Comparison of ENCODE assay signal across 1 cellular context in the genomic region with DNA sequence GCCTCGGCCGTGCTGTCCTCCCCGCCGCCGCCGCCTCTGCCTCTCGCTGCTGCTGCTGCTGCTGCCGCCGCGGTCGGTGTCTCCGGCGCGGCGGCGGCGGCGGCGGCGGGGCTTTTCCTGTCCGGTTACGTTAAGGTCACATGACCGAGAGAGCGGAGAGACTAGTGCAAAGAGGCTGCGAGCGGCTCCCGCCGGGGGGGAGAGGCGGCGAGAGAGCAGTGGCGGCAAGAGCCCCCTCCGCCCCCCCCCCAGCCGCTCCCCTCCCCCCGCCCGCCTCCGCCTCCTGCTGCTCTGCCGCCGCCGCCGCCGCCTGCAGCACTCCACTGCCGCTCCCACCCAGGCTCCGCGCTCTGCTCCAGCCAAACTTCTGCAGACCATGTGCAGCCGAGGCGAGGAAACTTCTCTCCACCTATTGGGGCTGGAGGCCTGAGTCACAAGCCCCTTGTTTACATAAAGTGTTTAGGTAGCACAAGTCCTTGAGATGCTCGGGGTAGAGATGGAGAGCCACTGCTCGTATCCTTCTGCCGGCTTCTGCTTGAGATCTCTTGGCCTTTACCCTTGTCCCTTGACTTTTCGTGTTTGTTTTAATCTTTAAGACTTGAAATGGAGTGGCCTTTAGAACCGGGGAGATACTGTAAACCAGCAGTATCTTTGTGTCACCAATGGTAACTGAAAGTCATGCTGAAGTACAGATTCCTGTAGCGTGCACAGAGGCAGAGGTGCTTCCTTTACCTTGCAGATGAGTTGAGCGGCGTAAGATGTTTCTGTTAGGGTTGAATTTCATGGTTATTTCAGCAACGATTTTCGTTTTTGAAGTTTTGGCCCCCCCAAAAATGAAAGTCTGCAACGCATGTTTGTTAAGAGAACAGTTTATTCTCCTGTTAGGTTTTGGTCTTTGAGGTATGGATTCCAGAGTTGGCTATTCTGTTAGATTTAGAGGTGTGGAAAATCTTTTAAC.
TF ChIP-seq lines count a peak whose summit lies in the region.

A gene with protein sequence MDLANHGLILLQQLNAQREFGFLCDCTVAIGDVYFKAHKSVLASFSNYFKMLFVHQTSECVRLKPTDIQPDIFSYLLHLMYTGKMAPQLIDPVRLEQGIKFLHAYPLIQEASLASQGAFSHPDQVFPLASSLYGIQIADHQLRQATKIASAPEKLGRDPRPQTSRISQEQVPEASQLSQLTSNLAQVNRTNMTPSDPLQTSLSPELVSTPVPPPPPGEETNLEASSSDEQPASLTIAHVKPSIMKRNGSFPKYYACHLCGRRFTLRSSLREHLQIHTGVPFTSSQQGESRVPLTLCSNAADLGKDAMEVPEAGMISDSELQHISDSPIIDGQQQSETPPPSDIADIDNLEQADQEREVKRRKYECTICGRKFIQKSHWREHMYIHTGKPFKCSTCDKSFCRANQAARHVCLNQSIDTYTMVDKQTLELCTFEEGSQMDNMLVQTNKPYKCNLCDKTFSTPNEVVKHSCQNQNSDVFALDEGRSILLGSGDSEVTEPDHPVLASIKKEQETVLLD (minus strand): TSS at position 89 of the 958 bp plus-strand sequence. CDS start 17,922 bp downstream, outside the sequence.

TF ChIP-seq in HepG2, 621 proteins besides CTCF, POLR2A, EP300 and RAD21 (continued from another document and continues in another):
- TF ChIP-seq, protein P1, sequence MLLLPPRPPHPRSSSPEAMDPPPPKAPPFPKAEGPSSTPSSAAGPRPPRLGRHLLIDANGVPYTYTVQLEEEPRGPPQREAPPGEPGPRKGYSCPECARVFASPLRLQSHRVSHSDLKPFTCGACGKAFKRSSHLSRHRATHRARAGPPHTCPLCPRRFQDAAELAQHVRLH (CRISPR knock-in tag; IDR thresholded peaks at IDR 0.05; ENCODE audit: borderline replicate concordance, low read depth): no peak; the same call in 1 of the 2 replicates
- TF ChIP-seq GPN1 (CRISPR knock-in tag; IDR thresholded peaks at IDR 0.05; ENCODE audit: borderline replicate concordance) (no peak), ZFX (CRISPR knock-in tag; IDR thresholded peaks at IDR 0.05; ENCODE audit: low read depth) (0 out of 2 replicates have a peak, but pooled peaks have one; percentile 55), TAF15 (IDR thresholded peaks at IDR 0.05; ENCODE audit: low read depth, low read length, poor library complexity, severe bottlenecking) (no peak), ZNF10 (CRISPR knock-in tag; IDR thresholded peaks at IDR 0.05; ENCODE audit: borderline replicate concordance, low read depth) (0 out of 2 replicates have a peak, but pooled peaks have one; percentile 55), DPF2 (CRISPR knock-in tag; IDR thresholded peaks at IDR 0.05; ENCODE audit: borderline replicate concordance, low read depth) (no peak), NONO (IDR thresholded peaks at IDR 0.05) (no peak), NONO (CRISPR knock-in tag; conservative IDR thresholded peaks at IDR 0.05) (peak; percentile 54; the same call in 1 of the 2 replicates), MAFG (CRISPR knock-in tag; IDR thresholded peaks at IDR 0.05) (no peak), RFXANK (CRISPR knock-in tag; IDR thresholded peaks at IDR 0.05) (no peak), XRCC5 (optimal IDR thresholded peaks at IDR 0.05; ENCODE audit: low read length) (peak; percentile 22), MEIS1 (CRISPR knock-in tag; IDR thresholded peaks at IDR 0.05; ENCODE audit: borderline replicate concordance) (no peak), ZNF552 (CRISPR knock-in tag; IDR thresholded peaks at IDR 0.05; ENCODE audit: borderline replicate concordance) (no peak), ZNF629 (CRISPR knock-in tag; conservative IDR thresholded peaks at IDR 0.05) (no peak), FOXA3 (CRISPR knock-in tag; IDR thresholded peaks at IDR 0.05) (peak; percentile 95), KAT8 (CRISPR knock-in tag; IDR thresholded peaks at IDR 0.05) (peak; percentile 40; the same call in 1 of the 2 replicates), PCBP2 (optimal IDR thresholded peaks at IDR 0.05; ENCODE audit: low read depth, low read length, poor library complexity, severe bottlenecking) (no peak), ZNF605 (CRISPR knock-in tag; IDR thresholded peaks at IDR 0.05) (no peak), THAP11 (CRISPR knock-in tag; IDR thresholded peaks at IDR 0.05) (no peak; the same call in 1 of the 2 replicates), CEBPB (IDR thresholded peaks at IDR 0.05; ENCODE audit: borderline replicate concordance, low read depth, low read length) (no peak), LCORL (IDR thresholded peaks at IDR 0.05) (no peak), LCORL (CRISPR knock-in tag; IDR thresholded peaks at IDR 0.05) (no peak), HOXA9 (CRISPR knock-in tag; IDR thresholded peaks at IDR 0.05; ENCODE audit: borderline replicate concordance) (no peak; the same call in 1 of the 2 replicates), ZFYVE20 (CRISPR knock-in tag; IDR thresholded peaks at IDR 0.05; ENCODE audit: borderline replicate concordance, low read depth) (no peak), CC2D1A (CRISPR knock-in tag; IDR thresholded peaks at IDR 0.05) (no peak), ZNF335 (CRISPR knock-in tag; IDR thresholded peaks at IDR 0.05) (no peak), ZFP1 (CRISPR knock-in tag; IDR thresholded peaks at IDR 0.05) (peak; percentile 17; the same call in 1 of the 2 replicates), ZNF234 (CRISPR knock-in tag; conservative IDR thresholded peaks at IDR 0.05) (no peak), KLF16 (CRISPR knock-in tag; IDR thresholded peaks at IDR 0.05) (no peak; a peak in 1 of 4 replicates), GZF1 (CRISPR knock-in tag; IDR thresholded peaks at IDR 0.05) (no peak), GABPB1 (CRISPR knock-in tag; IDR thresholded peaks at IDR 0.05) (no peak), KDM5B (CRISPR knock-in tag; IDR thresholded peaks at IDR 0.05; ENCODE audit: borderline replicate concordance) (no peak), BORCS8-MEF2B (CRISPR knock-in tag; IDR thresholded peaks at IDR 0.05) (peak; percentile 78; the same call in 1 of the 2 replicates), SIN3B (IDR thresholded peaks at IDR 0.05; ENCODE audit: low read length) (no peak), NFKB2 (CRISPR knock-in tag; IDR thresholded peaks at IDR 0.05; ENCODE audit: borderline replicate concordance) (no peak)
- TF ChIP-seq, protein P2, sequence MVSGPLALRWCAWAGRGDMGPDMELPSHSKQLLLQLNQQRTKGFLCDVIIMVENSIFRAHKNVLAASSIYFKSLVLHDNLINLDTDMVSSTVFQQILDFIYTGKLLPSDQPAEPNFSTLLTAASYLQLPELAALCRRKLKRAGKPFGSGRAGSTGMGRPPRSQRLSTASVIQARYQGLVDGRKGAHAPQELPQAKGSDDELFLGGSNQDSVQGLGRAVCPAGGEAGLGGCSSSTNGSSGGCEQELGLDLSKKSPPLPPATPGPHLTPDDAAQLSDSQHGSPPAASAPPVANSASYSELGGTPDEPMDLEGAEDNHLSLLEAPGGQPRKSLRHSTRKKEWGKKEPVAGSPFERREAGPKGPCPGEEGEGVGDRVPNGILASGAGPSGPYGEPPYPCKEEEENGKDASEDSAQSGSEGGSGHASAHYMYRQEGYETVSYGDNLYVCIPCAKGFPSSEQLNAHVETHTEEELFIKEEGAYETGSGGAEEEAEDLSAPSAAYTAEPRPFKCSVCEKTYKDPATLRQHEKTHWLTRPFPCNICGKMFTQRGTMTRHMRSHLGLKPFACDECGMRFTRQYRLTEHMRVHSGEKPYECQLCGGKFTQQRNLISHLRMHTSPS (CRISPR knock-in tag; IDR thresholded peaks at IDR 0.05; ENCODE audit: low read depth): no peak
- TF ChIP-seq, protein P3, sequence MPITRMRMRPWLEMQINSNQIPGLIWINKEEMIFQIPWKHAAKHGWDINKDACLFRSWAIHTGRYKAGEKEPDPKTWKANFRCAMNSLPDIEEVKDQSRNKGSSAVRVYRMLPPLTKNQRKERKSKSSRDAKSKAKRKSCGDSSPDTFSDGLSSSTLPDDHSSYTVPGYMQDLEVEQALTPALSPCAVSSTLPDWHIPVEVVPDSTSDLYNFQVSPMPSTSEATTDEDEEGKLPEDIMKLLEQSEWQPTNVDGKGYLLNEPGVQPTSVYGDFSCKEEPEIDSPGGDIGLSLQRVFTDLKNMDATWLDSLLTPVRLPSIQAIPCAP (CRISPR knock-in tag; IDR thresholded peaks at IDR 0.05; ENCODE audit: low read depth): no peak
- TF ChIP-seq, protein P4, sequence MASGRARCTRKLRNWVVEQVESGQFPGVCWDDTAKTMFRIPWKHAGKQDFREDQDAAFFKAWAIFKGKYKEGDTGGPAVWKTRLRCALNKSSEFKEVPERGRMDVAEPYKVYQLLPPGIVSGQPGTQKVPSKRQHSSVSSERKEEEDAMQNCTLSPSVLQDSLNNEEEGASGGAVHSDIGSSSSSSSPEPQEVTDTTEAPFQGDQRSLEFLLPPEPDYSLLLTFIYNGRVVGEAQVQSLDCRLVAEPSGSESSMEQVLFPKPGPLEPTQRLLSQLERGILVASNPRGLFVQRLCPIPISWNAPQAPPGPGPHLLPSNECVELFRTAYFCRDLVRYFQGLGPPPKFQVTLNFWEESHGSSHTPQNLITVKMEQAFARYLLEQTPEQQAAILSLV (CRISPR knock-in tag; IDR thresholded peaks at IDR 0.05; ENCODE audit: borderline replicate concordance): no peak
- TF ChIP-seq, protein P5, sequence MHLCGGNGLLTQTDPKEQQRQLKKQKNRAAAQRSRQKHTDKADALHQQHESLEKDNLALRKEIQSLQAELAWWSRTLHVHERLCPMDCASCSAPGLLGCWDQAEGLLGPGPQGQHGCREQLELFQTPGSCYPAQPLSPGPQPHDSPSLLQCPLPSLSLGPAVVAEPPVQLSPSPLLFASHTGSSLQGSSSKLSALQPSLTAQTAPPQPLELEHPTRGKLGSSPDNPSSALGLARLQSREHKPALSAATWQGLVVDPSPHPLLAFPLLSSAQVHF (CRISPR knock-in tag; IDR thresholded peaks at IDR 0.05): 0 out of 2 replicates have a peak, but pooled peaks have one; percentile 53
- TF ChIP-seq, protein P6, sequence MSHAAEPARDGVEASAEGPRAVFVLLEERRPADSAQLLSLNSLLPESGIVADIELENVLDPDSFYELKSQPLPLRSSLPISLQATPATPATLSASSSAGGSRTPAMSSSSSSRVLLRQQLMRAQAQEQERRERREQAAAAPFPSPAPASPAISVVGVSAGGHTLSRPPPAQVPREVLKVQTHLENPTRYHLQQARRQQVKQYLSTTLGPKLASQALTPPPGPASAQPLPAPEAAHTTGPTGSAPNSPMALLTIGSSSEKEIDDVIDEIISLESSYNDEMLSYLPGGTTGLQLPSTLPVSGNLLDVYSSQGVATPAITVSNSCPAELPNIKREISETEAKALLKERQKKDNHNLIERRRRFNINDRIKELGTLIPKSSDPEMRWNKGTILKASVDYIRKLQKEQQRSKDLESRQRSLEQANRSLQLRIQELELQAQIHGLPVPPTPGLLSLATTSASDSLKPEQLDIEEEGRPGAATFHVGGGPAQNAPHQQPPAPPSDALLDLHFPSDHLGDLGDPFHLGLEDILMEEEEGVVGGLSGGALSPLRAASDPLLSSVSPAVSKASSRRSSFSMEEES (CRISPR knock-in tag; IDR thresholded peaks at IDR 0.05): peak; percentile 69
- TF ChIP-seq, protein P7, sequence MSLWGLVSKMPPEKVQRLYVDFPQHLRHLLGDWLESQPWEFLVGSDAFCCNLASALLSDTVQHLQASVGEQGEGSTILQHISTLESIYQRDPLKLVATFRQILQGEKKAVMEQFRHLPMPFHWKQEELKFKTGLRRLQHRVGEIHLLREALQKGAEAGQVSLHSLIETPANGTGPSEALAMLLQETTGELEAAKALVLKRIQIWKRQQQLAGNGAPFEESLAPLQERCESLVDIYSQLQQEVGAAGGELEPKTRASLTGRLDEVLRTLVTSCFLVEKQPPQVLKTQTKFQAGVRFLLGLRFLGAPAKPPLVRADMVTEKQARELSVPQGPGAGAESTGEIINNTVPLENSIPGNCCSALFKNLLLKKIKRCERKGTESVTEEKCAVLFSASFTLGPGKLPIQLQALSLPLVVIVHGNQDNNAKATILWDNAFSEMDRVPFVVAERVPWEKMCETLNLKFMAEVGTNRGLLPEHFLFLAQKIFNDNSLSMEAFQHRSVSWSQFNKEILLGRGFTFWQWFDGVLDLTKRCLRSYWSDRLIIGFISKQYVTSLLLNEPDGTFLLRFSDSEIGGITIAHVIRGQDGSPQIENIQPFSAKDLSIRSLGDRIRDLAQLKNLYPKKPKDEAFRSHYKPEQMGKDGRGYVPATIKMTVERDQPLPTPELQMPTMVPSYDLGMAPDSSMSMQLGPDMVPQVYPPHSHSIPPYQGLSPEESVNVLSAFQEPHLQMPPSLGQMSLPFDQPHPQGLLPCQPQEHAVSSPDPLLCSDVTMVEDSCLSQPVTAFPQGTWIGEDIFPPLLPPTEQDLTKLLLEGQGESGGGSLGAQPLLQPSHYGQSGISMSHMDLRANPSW (CRISPR knock-in tag; IDR thresholded peaks at IDR 0.05; ENCODE audit: borderline replicate concordance): no peak
- TF ChIP-seq, protein P8, sequence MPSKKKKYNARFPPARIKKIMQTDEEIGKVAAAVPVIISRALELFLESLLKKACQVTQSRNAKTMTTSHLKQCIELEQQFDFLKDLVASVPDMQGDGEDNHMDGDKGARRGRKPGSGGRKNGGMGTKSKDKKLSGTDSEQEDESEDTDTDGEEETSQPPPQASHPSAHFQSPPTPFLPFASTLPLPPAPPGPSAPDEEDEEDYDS (CRISPR knock-in tag; IDR thresholded peaks at IDR 0.05): no peak
- TF ChIP-seq, protein P9, sequence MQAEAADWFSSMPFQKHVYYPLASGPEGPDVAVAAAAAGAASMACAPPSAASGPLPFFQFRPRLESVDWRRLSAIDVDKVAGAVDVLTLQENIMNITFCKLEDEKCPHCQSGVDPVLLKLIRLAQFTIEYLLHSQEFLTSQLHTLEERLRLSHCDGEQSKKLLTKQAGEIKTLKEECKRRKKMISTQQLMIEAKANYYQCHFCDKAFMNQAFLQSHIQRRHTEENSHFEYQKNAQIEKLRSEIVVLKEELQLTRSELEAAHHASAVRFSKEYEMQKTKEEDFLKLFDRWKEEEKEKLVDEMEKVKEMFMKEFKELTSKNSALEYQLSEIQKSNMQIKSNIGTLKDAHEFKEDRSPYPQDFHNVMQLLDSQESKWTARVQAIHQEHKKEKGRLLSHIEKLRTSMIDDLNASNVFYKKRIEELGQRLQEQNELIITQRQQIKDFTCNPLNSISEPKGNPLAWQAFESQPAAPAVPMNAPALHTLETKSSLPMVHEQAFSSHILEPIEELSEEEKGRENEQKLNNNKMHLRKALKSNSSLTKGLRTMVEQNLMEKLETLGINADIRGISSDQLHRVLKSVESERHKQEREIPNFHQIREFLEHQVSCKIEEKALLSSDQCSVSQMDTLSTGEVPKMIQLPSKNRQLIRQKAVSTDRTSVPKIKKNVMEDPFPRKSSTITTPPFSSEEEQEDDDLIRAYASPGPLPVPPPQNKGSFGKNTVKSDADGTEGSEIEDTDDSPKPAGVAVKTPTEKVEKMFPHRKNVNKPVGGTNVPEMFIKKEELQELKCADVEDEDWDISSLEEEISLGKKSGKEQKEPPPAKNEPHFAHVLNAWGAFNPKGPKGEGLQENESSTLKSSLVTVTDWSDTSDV (CRISPR knock-in tag; IDR thresholded peaks at IDR 0.05): no peak
- TF ChIP-seq, protein P10, sequence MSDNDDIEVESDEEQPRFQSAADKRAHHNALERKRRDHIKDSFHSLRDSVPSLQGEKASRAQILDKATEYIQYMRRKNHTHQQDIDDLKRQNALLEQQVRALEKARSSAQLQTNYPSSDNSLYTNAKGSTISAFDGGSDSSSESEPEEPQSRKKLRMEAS (IDR thresholded peaks at IDR 0.05): peak; percentile 93
- TF ChIP-seq, protein P11, sequence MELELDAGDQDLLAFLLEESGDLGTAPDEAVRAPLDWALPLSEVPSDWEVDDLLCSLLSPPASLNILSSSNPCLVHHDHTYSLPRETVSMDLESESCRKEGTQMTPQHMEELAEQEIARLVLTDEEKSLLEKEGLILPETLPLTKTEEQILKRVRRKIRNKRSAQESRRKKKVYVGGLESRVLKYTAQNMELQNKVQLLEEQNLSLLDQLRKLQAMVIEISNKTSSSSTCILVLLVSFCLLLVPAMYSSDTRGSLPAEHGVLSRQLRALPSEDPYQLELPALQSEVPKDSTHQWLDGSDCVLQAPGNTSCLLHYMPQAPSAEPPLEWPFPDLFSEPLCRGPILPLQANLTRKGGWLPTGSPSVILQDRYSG (CRISPR knock-in tag; IDR thresholded peaks at IDR 0.05): no peak; the same call in 1 of the 2 replicates
